1 cellular context compared by ENCODE assay signal in genomic region chr5:180608572-180609310, GRCh38.
TF ChIP-seq lines count a peak whose summit lies in the region.

No MANE protein-coding gene starts in this region.

TF ChIP-seq in K562, 482 proteins besides CTCF, POLR2A, EP300 and RAD21 (continued from another document):
- TF ChIP-seq MGA (IDR thresholded peaks at IDR 0.05) (peak; percentile 89), ZNF609 (CRISPR knock-in tag; IDR thresholded peaks at IDR 0.05; ENCODE audit: borderline replicate concordance) (no peak), TOE1 (IDR thresholded peaks at IDR 0.05; ENCODE audit: borderline replicate concordance) (no peak), TOE1 (CRISPR knock-in tag; IDR thresholded peaks at IDR 0.05; ENCODE audit: borderline replicate concordance, low read depth) (no peak), ZC3H11A (IDR thresholded peaks at IDR 0.05; ENCODE audit: low read depth, low read length) (no peak), PHF21A (IDR thresholded peaks at IDR 0.05; ENCODE audit: borderline replicate concordance, low read depth) (no peak), ELK3 (CRISPR knock-in tag; IDR thresholded peaks at IDR 0.05) (no peak), SMAD2 (IDR thresholded peaks at IDR 0.05; ENCODE audit: low read depth, low read length) (no peak), MBD1 (CRISPR knock-in tag; IDR thresholded peaks at IDR 0.05) (no peak), KDM2B (CRISPR knock-in tag; IDR thresholded peaks at IDR 0.05) (no peak), NR4A1 (CRISPR knock-in tag; IDR thresholded peaks at IDR 0.05) (no peak), NR4A1 (tag; IDR thresholded peaks at IDR 0.05) (no peak), HOMEZ (CRISPR knock-in tag; IDR thresholded peaks at IDR 0.05) (no peak), ZNF197 (CRISPR knock-in tag; IDR thresholded peaks at IDR 0.05; ENCODE audit: low read depth) (no peak), ZKSCAN1 (IDR thresholded peaks at IDR 0.05; ENCODE audit: low read depth, low read length) (no peak), JUND (IDR thresholded peaks at IDR 0.05; ENCODE audit: borderline replicate concordance, low read depth, low read length) (no peak), JUND (tag; IDR thresholded peaks at IDR 0.05; ENCODE audit: borderline replicate concordance, low read depth, low read length) (no peak), L3MBTL2 (IDR thresholded peaks at IDR 0.05) (peak; percentile 85), GABPA (tag; conservative IDR thresholded peaks at IDR 0.05; ENCODE audit: low read depth) (no peak), E2F6 (IDR thresholded peaks at IDR 0.05; ENCODE audit: borderline replicate concordance in 1 of 2, extremely low read depth in 1 of 2, insufficient read depth in 1 of 2, insufficient read length in 1 of 2, low read depth in 1 of 2, low read length in 1 of 2, poor library complexity in 1 of 2, severe bottlenecking in 1 of 2) (peak; percentile 55 to 56), BRCA1 (IDR thresholded peaks at IDR 0.05) (no peak), BRCA1 (CRISPR knock-in tag; IDR thresholded peaks at IDR 0.05) (no peak), MCM5 (IDR thresholded peaks at IDR 0.05; ENCODE audit: low read depth) (no peak), ZNF584 (CRISPR knock-in tag; IDR thresholded peaks at IDR 0.05; ENCODE audit: low read depth) (no peak), NFE2L1 (tag; IDR thresholded peaks at IDR 0.05; ENCODE audit: borderline replicate concordance, low read depth) (no peak), ZNF668 (CRISPR knock-in tag; IDR thresholded peaks at IDR 0.05) (no peak), USF2 (CRISPR knock-in tag; IDR thresholded peaks at IDR 0.05) (peak; percentile 44; the same call in 1 of the 2 replicates), THRB (CRISPR knock-in tag; conservative IDR thresholded peaks at IDR 0.05) (no peak)
